10 cellular contexts compared by ENCODE assay signal in the genomic region with DNA sequence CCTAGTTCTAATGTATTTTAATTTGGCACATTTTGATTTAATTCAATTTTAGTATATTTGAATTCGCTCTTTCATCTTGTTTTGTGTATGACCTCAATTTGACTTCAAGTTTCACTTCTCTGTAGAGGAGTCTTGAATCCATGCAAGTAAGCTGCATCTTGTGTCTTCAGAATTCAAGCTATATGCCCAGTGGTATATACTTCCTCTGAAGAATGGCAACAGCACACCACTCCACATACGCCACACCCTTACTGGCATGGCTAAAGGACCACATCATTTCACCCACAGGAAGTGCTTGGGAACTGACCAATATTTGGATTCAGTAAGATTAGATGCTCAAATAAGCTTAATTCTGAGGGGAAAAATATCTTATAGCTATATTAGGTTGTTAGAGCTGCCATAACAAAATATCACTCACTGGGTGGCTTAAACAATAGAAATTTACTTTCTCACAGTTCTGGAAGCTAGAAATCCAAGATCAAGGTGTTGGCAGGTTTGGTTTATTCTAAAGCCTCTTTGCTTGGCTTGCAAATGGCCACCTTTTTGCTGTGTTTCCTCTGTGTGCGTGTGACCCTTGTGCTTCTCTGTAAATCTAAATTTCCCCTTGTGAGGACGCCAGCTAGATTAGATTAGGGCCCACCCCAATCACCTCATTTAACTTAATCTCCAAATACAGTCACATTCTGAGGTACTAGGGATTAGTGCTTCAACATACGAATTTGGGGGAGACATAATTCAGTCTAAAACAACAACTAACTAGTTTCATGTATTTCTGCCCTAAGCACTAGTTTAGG. TPM values are rescaled to one million over a fixed set of nuclear protein-coding genes. Genes with fewer than 3 reads are reported as not detected.
DNase-seq lines count a peak whose midpoint lies in the region; ATAC-seq and TF ChIP-seq lines count a peak whose summit lies in the region.
"Had no signal": no experiment of that assay in that cellular context is flagged by ENCODE, and none has a peak within 500 bp of the region (broad histone marks: within the 10 kb centered on the region; RNA-seq: fewer than 3 reads in every experiment).

No MANE protein-coding gene starts in this region.

- H3K9me3 ChIP-seq in stomach: no peaks in the 10 kb centered on the region
- no peaks in the 10 kb centered on the region for H3K9me3 ChIP-seq in Caco-2

- H3K4me1 ChIP-seq in stomach (peaks cover 14 to 33% (median 25%) of the 10 kb centered on the region in 4 donors), Caco-2 (peaks cover 3% of the 10 kb centered on the region; the same call in 1 of the 2 replicates)

- no peak for TF ChIP-seq EP300 in stomach (IDR thresholded peaks at IDR 0.05)

- H3K27me3 ChIP-seq in stomach: no peaks in the 10 kb centered on the region
- H3K27me3 ChIP-seq in Caco-2 (replicated peaks; ENCODE audit: control insufficient read depth, insufficient read depth, low read length): no peaks in the 10 kb centered on the region

- H3K27ac Mint-ChIP-seq in activated CD8-positive, alpha-beta memory T cell treated with anti-CD3 and anti-CD28 coated beads, Interleukin-2, amount 10 ng/mL, durations not matched to agents 7 days and 5 days: peak overlapping the region; percentile 96
- H3K27ac Mint-ChIP-seq in IgD-negative memory B cell (peak overlapping the region; percentile 91 to 99 (median 98)), Caco-2 (ENCODE audit: unreplicated experiment) (no peak overlapping the region)
- H3K27ac Mint-ChIP-seq in activated naive CD8-positive, alpha-beta T cell treated with anti-CD3 and anti-CD28 coated beads, Interleukin-2, amount 10 ng/mL, durations not matched to agents 7 days and 5 days: peak overlapping the region; percentile 94

- peaks cover 57% of the 10 kb centered on the region for H3K4me1 Mint-ChIP-seq in activated CD8-positive, alpha-beta memory T cell treated with anti-CD3 and anti-CD28 coated beads, Interleukin-2, amount 10 ng/mL, durations not matched to agents 7 days and 5 days
- H3K4me1 Mint-ChIP-seq in IgD-negative memory B cell: peaks cover 45 to 64% (median 47%) of the 10 kb centered on the region in 3 donors
- peaks cover 26% of the 10 kb centered on the region for H3K4me1 Mint-ChIP-seq in activated naive CD8-positive, alpha-beta T cell treated with anti-CD3 and anti-CD28 coated beads, Interleukin-2, amount 10 ng/mL, durations not matched to agents 7 days and 5 days
- no peaks in the 10 kb centered on the region for H3K4me1 Mint-ChIP-seq in Caco-2 (ENCODE audit: low read depth, unreplicated experiment)

- no peaks in the 10 kb centered on the region for H3K36me3 ChIP-seq in stomach
- H3K36me3 ChIP-seq in Caco-2 (ENCODE audit: control insufficient read depth, insufficient read depth, low read length): no peaks in the 10 kb centered on the region

- TF ChIP-seq CTCF in stomach (IDR thresholded peaks at IDR 0.05): no peak
- TF ChIP-seq CTCF in Caco-2 (IDR thresholded peaks at IDR 0.05; ENCODE audit: insufficient read depth in 1 of 2, low read depth in 1 of 2, low read length in 1 of 2, severe bottlenecking in 1 of 2, unreplicated experiment in 1 of 2): no peak

- no TSS peak for BruUV-seq in Caco-2 (replicated peaks; lab: Mats Ljungman, UMichigan)

- H3K4me3 Mint-ChIP-seq in activated CD8-positive, alpha-beta memory T cell treated with anti-CD3 and anti-CD28 coated beads, Interleukin-2, amount 10 ng/mL, durations not matched to agents 7 days and 5 days: peak overlapping the region; percentile 82
- H3K4me3 Mint-ChIP-seq in IgD-negative memory B cell: peak overlapping the region; percentile 95 to 100 (median 100)
- peak overlapping the region; percentile 88 for H3K4me3 Mint-ChIP-seq in activated naive CD8-positive, alpha-beta T cell treated with anti-CD3 and anti-CD28 coated beads, Interleukin-2, amount 10 ng/mL, durations not matched to agents 7 days and 5 days
- no peak overlapping the region for H3K4me3 Mint-ChIP-seq in Caco-2 (ENCODE audit: unreplicated experiment)

- DNase-seq in activated CD8-positive, alpha-beta memory T cell treated with anti-CD3 and anti-CD28 coated beads, Interleukin-2, amount 10 ng/mL, durations not matched to agents 7 days and 5 days: no peak
- DNase-seq in activated CD8-positive, alpha-beta memory T cell treated with anti-CD3 and anti-CD28 coated beads for 24 hours: no peak
- no peak for DNase-seq in activated naive CD8-positive, alpha-beta T cell treated with anti-CD3 and anti-CD28 coated beads, Interleukin-2, amount 10 ng/mL, durations not matched to agents 7 days and 5 days
- no peak for DNase-seq in stomach
- no peak for DNase-seq in HuH-7.5 (ENCODE audit: low spot score)
- DNase-seq in activated gamma-delta T cell treated with Interleukin-2 at 50 U/mL for 16 hours: no peak
- DNase-seq in Caco-2: no peak
- DNase-seq: Right ventricle myocardium superior; stimulated activated naive CD4-positive, alpha-beta T cell treated with Interleukin-2 at 50 U/mL for 16 hours had no signal

- no peak for TF ChIP-seq POLR2A in stomach (IDR thresholded peaks at IDR 0.05)

- H3K36me3 Mint-ChIP-seq in activated CD8-positive, alpha-beta memory T cell treated with anti-CD3 and anti-CD28 coated beads, Interleukin-2, amount 10 ng/mL, durations not matched to agents 7 days and 5 days: peaks cover 14% of the 10 kb centered on the region
- H3K36me3 Mint-ChIP-seq in IgD-negative memory B cell (no peaks in the 10 kb centered on the region), Caco-2 (ENCODE audit: insufficient read depth, unreplicated experiment) (peaks cover 14% of the 10 kb centered on the region)
- peaks cover 15% of the 10 kb centered on the region for H3K36me3 Mint-ChIP-seq in activated naive CD8-positive, alpha-beta T cell treated with anti-CD3 and anti-CD28 coated beads, Interleukin-2, amount 10 ng/mL, durations not matched to agents 7 days and 5 days

- no peaks in the 10 kb centered on the region for H3K27me3 Mint-ChIP-seq in activated CD8-positive, alpha-beta memory T cell treated with anti-CD3 and anti-CD28 coated beads, Interleukin-2, amount 10 ng/mL, durations not matched to agents 7 days and 5 days
- no peaks in the 10 kb centered on the region for H3K27me3 Mint-ChIP-seq in IgD-negative memory B cell
- H3K27me3 Mint-ChIP-seq in activated naive CD8-positive, alpha-beta T cell treated with anti-CD3 and anti-CD28 coated beads, Interleukin-2, amount 10 ng/mL, durations not matched to agents 7 days and 5 days: no peaks in the 10 kb centered on the region
- no peaks in the 10 kb centered on the region for H3K27me3 Mint-ChIP-seq in Caco-2 (ENCODE audit: insufficient read depth, unreplicated experiment)

- 58 to 77% (median 70%) methylated on average over 5 of the region's 5 CpGs for WGBS in stomach, 5 donors

- no peaks in the 10 kb centered on the region for H3K9me3 Mint-ChIP-seq in activated CD8-positive, alpha-beta memory T cell treated with anti-CD3 and anti-CD28 coated beads, Interleukin-2, amount 10 ng/mL, durations not matched to agents 7 days and 5 days (ENCODE audit: low read depth)
- no peaks in the 10 kb centered on the region for H3K9me3 Mint-ChIP-seq in IgD-negative memory B cell
- H3K9me3 Mint-ChIP-seq in activated naive CD8-positive, alpha-beta T cell treated with anti-CD3 and anti-CD28 coated beads, Interleukin-2, amount 10 ng/mL, durations not matched to agents 7 days and 5 days: no peaks in the 10 kb centered on the region
- no peaks in the 10 kb centered on the region for H3K9me3 Mint-ChIP-seq in Caco-2 (ENCODE audit: unreplicated experiment)

- POLR2A ChIA-PET in activated naive CD8-positive, alpha-beta T cell treated with anti-CD3 and anti-CD28 coated beads, Interleukin-2, amount 10 ng/mL, durations not matched to agents 7 days and 5 days (lab: Charles Lee): interaction anchor here (0.6 to 5.2 kb wide), 10 partner anchors 8 to 182 kb away, joined by 3 to 25 read pairs (median 4); a partner anchor contains a TSS
- POLR2A ChIA-PET in Caco-2 (lab: Charles Lee): no interaction called here

- intact Hi-C loops in stomach (cut with DNase I; ENCODE audit: low total_unique reads) (no loop called here), Caco-2 (cut with micrococcal nuclease; ENCODE audit: unreplicated experiment) (no loop called here)

- no peak overlapping the region for H3K4me3 ChIP-seq in stomach
- H3K4me3 ChIP-seq in Caco-2 (ENCODE audit: low read depth, low read length): no peak overlapping the region

- peak overlapping the region in 4 of 5 donors; percentile 95 to 98 (median 96) for H3K27ac ChIP-seq in stomach

- CTCF ChIA-PET in activated CD8-positive, alpha-beta memory T cell treated with anti-CD3 and anti-CD28 coated beads, Interleukin-2, amount 10 ng/mL, durations not matched to agents 7 days and 5 days (lab: Charles Lee): interaction anchor here (1.2 to 2.6 kb wide), 4 partner anchors 17 to 95 kb away, joined by 3 to 8 read pairs (median 6); no protein-coding TSS in a partner anchor
- CTCF ChIA-PET in Caco-2 (lab: Charles Lee): no interaction called here

- ATAC-seq in activated CD8-positive, alpha-beta memory T cell treated with anti-CD3 and anti-CD28 coated beads, Interleukin-2, amount 10 ng/mL, durations not matched to agents 7 days and 5 days: no peak
- no peak for ATAC-seq in activated naive CD8-positive, alpha-beta T cell treated with anti-CD3 and anti-CD28 coated beads, Interleukin-2, amount 10 ng/mL, durations not matched to agents 7 days and 5 days (ENCODE audit: low read depth)

RNA-seq across cellular contexts. Expression of a gene that starts 2.8 kb away (rescaled TPM):
- 10 to 100 TPM; 56.4 to 65.7 TPM for total RNA-seq in activated CD8-positive, alpha-beta memory T cell treated with anti-CD3 and anti-CD28 coated beads, Interleukin-2, amount 10 ng/mL, durations not matched to agents 7 days and 5 days
- 46.2 TPM for polyA plus RNA-seq in IgD-negative memory B cell
- total RNA-seq in activated naive CD8-positive, alpha-beta T cell treated with anti-CD3 and anti-CD28 coated beads, Interleukin-2, amount 10 ng/mL, durations not matched to agents 7 days and 5 days: 10 to 100 TPM; 64.6 to 66.8 TPM
- 10 to 100 TPM in 3 of 5 donors, 1 to 10 TPM in 1, under 1 TPM in 1; 0.87 to 39.7 (median 17.9) TPM for total RNA-seq in stomach
- 10 to 100 TPM; 13.5 to 15.1 (median 13.9) TPM for polyA plus RNA-seq in stomach
- 21.9 and 22.5 TPM in 2 replicates for total RNA-seq in Caco-2 (2022)

RNA-seq across cellular contexts. Expression of a gene that starts 43.8 kb away (rescaled TPM):
- total RNA-seq in activated CD8-positive, alpha-beta memory T cell treated with anti-CD3 and anti-CD28 coated beads, Interleukin-2, amount 10 ng/mL, durations not matched to agents 7 days and 5 days: 10 to 100 TPM; 19.7 to 25.5 TPM
- polyA plus RNA-seq in IgD-negative memory B cell: 31.6 TPM
- 10 to 100 TPM; 22.8 to 25.1 TPM for total RNA-seq in activated naive CD8-positive, alpha-beta T cell treated with anti-CD3 and anti-CD28 coated beads, Interleukin-2, amount 10 ng/mL, durations not matched to agents 7 days and 5 days
- 10 to 100 TPM in 4 of 5 donors, under 1 TPM in 1; 0.29 to 85.7 (median 30.1) TPM for total RNA-seq in stomach
- 1 to 10 TPM; 2.0 to 4.1 (median 3.4) TPM for polyA plus RNA-seq in stomach
- total RNA-seq in Caco-2 (2022): 13.4 and 14.4 TPM in 2 replicates
